Comparison of ENCODE assay signal across 7 cellular contexts in the genomic region with DNA sequence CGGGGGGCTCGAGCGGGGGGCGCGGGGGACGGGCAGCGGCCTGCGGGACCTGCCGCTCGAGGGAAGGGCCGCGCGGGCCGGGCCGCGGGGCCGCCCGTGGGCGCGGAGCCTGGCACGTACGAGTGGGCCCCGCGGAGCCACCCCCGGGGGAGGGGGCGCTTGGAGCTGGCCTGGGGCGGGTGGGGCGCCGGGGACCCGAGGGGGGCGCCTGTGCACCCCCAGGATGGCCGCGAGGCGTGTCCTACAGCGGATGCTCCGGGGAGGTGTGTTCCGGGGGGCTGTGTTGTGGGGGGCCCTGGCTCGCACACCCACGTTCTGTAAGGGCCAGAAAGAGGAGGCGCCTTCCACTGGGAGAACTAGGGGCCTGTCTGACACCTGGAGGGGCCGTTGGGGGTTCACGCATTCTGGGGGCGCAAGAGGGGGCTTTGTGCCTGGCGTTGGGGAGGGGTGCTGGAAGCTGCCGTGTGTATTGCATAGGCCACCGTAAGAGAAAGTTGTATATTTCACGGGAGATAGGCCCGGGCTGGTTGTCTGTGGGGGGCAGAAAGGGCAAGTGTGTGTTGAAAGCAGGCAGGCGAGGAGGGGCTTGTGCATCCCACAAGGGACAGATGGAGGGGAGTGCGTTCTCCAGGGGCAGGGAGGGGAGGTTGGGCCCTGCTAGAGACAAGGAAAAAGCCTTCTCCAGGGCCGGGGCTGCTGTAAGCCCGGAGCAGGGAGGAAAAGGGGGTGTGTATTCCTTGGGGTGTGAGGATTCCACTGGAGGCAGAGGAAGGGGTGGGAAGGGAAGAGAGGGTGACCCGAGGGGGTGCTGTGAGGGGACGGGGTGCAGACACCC. TPM values are rescaled to one million over a fixed set of nuclear protein-coding genes. Genes with fewer than 3 reads are reported as not detected.
DNase-seq lines count a peak whose midpoint lies in the region; ATAC-seq, FAIRE-seq and TF ChIP-seq lines count a peak whose summit lies in the region.

No MANE protein-coding gene starts in this region.

- no peak for TF ChIP-seq POLR2A in GM12891 (IDR thresholded peaks at IDR 0.05; ENCODE audit: low read depth, low read length)
- no peak for TF ChIP-seq POLR2A in stomach (IDR thresholded peaks at IDR 0.05)

- intact Hi-C loops in activated CD4-positive, alpha-beta memory T cell treated with anti-CD3 and anti-CD28 coated beads for 36 hours (cut with micrococcal nuclease) = no loop called here
- intact Hi-C loops in stomach (cut with DNase I; ENCODE audit: low total_unique reads) = no loop called here

- ATAC-seq in HG03025 (IDR thresholded peaks at IDR 0.05; ENCODE audit: low FRiP score, unreplicated experiment) (peak; percentile 13), GM19397 (IDR thresholded peaks at IDR 0.05; ENCODE audit: unreplicated experiment) (no peak), HG03139 (IDR thresholded peaks at IDR 0.05; ENCODE audit: unreplicated experiment) (no peak)

- peaks cover 11% of the 10 kb centered on the region for H3K27me3 ChIP-seq in iPS-18a (ENCODE audit: control insufficient read depth, insufficient read depth, low read length)
- peaks cover 0 to 20% (median 5%) of the 10 kb centered on the region in 3 donors for H3K27me3 ChIP-seq in stomach

- no peaks in the 10 kb centered on the region for H3K36me3 ChIP-seq in iPS-18a (ENCODE audit: control insufficient read depth, low read depth, low read length)
- H3K36me3 ChIP-seq in stomach = no peaks in the 10 kb centered on the region

- no peak for DNase-seq in GM12891 (ENCODE audit: insufficient read length, low spot score)
- no peak for DNase-seq in activated CD4-positive, alpha-beta memory T cell treated with anti-CD3 and anti-CD28 coated beads for 36 hours
- DNase-seq in stomach = no peak

- WGBS in stomach, 5 donors = 1 to 4% (median 3%) methylated on average over 14 to 54 of the region's 54 CpGs

- H3K9ac ChIP-seq in iPS-18a (ENCODE audit: low read length) = no peak overlapping the region

- CTCF ChIA-PET in activated CD4-positive, alpha-beta memory T cell treated with anti-CD3 and anti-CD28 coated beads for 36 hours (lab: Charles Lee) = interaction anchor here (0.6 to 3.4 kb wide), 17 partner anchors 9 to 181 kb away, joined by 3 to 29 read pairs (median 4); a partner anchor contains a TSS

- H3K27me3 Mint-ChIP-seq in activated CD4-positive, alpha-beta memory T cell treated with anti-CD3 and anti-CD28 coated beads for 36 hours = peaks cover 31% of the 10 kb centered on the region

- peaks cover under 1% of the 10 kb centered on the region for H3K9me3 Mint-ChIP-seq in activated CD4-positive, alpha-beta memory T cell treated with anti-CD3 and anti-CD28 coated beads for 36 hours

- H3K9me3 ChIP-seq in iPS-18a (ENCODE audit: control insufficient read depth, low read depth, low read length) (no peaks in the 10 kb centered on the region), stomach (peaks cover 0 to 2% (median under 1%) of the 10 kb centered on the region in 4 donors)

- TF ChIP-seq CTCF in stomach (IDR thresholded peaks at IDR 0.05) = no peak

- H3K27ac Mint-ChIP-seq in activated CD4-positive, alpha-beta memory T cell treated with anti-CD3 and anti-CD28 coated beads for 36 hours = no peak overlapping the region

- H3K4me3 ChIP-seq in iPS-18a (ENCODE audit: low read length) = peak overlapping the region; percentile 49
- H3K4me3 ChIP-seq in stomach = peak overlapping the region; percentile 64 to 85 (median 66)

- TF ChIP-seq EP300 in stomach (IDR thresholded peaks at IDR 0.05) = no peak

- H3K36me3 Mint-ChIP-seq in activated CD4-positive, alpha-beta memory T cell treated with anti-CD3 and anti-CD28 coated beads for 36 hours = no peaks in the 10 kb centered on the region

- POLR2A ChIA-PET in activated CD4-positive, alpha-beta memory T cell treated with anti-CD3 and anti-CD28 coated beads for 36 hours (lab: Charles Lee) = no interaction called here

- peaks cover 3% of the 10 kb centered on the region for H3K4me1 Mint-ChIP-seq in activated CD4-positive, alpha-beta memory T cell treated with anti-CD3 and anti-CD28 coated beads for 36 hours (ENCODE audit: low read depth)

- H3K4me1 ChIP-seq in iPS-18a (ENCODE audit: control insufficient read depth, low read depth, low read length) (peaks cover 3% of the 10 kb centered on the region), stomach (peaks cover 18 to 27% (median 22%) of the 10 kb centered on the region in 4 donors)

- peak; percentile 52 for FAIRE-seq in GM12891 (lab: Jason Lieb, UNC)

- peak overlapping the region; percentile 26 for H3K4me3 Mint-ChIP-seq in activated CD4-positive, alpha-beta memory T cell treated with anti-CD3 and anti-CD28 coated beads for 36 hours

- H3K27ac ChIP-seq in iPS-18a (ENCODE audit: low read length) = no peak overlapping the region
- H3K27ac ChIP-seq in stomach = peak overlapping the region in 2 of 5 donors; percentile 67 to 77

TF ChIP-seq in GM12891, 5 proteins besides CTCF, POLR2A, EP300 and RAD21:
- TF ChIP-seq SPI1 (IDR thresholded peaks at IDR 0.05; ENCODE audit: low read depth, low read length) (no peak), POLR2AphosphoS5 (IDR thresholded peaks at IDR 0.05; ENCODE audit: low read depth, low read length) (no peak), PAX5 (IDR thresholded peaks at IDR 0.05; ENCODE audit: insufficient read depth, low read length, severe bottlenecking) (no peak), TAF1 (IDR thresholded peaks at IDR 0.05; ENCODE audit: low read depth, low read length) (no peak), POU2F2 (IDR thresholded peaks at IDR 0.05; ENCODE audit: low read depth, low read length) (no peak)

RNA-seq across cellular contexts. Expression of a gene that starts 0.7 kb away (rescaled TPM):
- 0.26 TPM for polyA plus RNA-seq in GM12891 (2012; ENCODE audit: low read depth, missing spikeins)
- total RNA-seq in activated CD4-positive, alpha-beta memory T cell treated with anti-CD3 and anti-CD28 coated beads for 36 hours = under 1 TPM; 0.22 to 0.26 TPM
- total RNA-seq in stomach = under 1 TPM in 1 of 5 donors, not detected in 4; 0.55 TPM
- 1 to 10 TPM; 2.2 to 2.4 (median 2.3) TPM for polyA plus RNA-seq in stomach

RNA-seq across cellular contexts. Expression of a gene that starts 14.9 kb away (rescaled TPM):
- 10.7 TPM for polyA plus RNA-seq in GM12891 (2012; ENCODE audit: low read depth, missing spikeins)
- total RNA-seq in activated CD4-positive, alpha-beta memory T cell treated with anti-CD3 and anti-CD28 coated beads for 36 hours = 1 to 10 TPM; 6.1 to 6.3 TPM
- 10 to 100 TPM in 1 of 5 donors, 1 to 10 TPM in 3, not detected in 1; 1.2 to 11.3 (median 3.2) TPM for total RNA-seq in stomach
- 1 to 10 TPM; 5.7 to 8.2 (median 8.0) TPM for polyA plus RNA-seq in stomach

RNA-seq across cellular contexts. Expression of a gene that starts 15.1 kb away (rescaled TPM):
- 79.8 TPM for polyA plus RNA-seq in GM12891 (2012; ENCODE audit: low read depth, missing spikeins)
- 10 to 100 TPM; 92.0 to 94.0 TPM for total RNA-seq in activated CD4-positive, alpha-beta memory T cell treated with anti-CD3 and anti-CD28 coated beads for 36 hours
- total RNA-seq in stomach = 10 to 100 TPM; 17.4 to 60.4 (median 34.5) TPM
- 10 to 100 TPM; 36.7 to 71.9 (median 55.8) TPM for polyA plus RNA-seq in stomach

RNA-seq across cellular contexts. Expression of a gene that starts 44.0 kb away (rescaled TPM):
- polyA plus RNA-seq in GM12891 (2012; ENCODE audit: low read depth, missing spikeins) = not detected
- total RNA-seq in activated CD4-positive, alpha-beta memory T cell treated with anti-CD3 and anti-CD28 coated beads for 36 hours = not detected
- 100 to 1,000 TPM in 1 of 5 donors, 10 to 100 TPM in 3, 1 to 10 TPM in 1; 4.4 to 102 (median 16.1) TPM for total RNA-seq in stomach
- 1 to 10 TPM; 2.4 to 3.1 (median 2.6) TPM for polyA plus RNA-seq in stomach

RNA-seq across cellular contexts. Expression of a gene that starts 51.1 kb away (rescaled TPM):
- 1.1 TPM for polyA plus RNA-seq in GM12891 (2012; ENCODE audit: low read depth, missing spikeins)
- 10 to 100 TPM; 31.8 to 39.2 TPM for total RNA-seq in activated CD4-positive, alpha-beta memory T cell treated with anti-CD3 and anti-CD28 coated beads for 36 hours
- total RNA-seq in stomach = 10 to 100 TPM in 2 of 5 donors, 1 to 10 TPM in 2, not detected in 1; 3.9 to 57.2 (median 11.6) TPM
- polyA plus RNA-seq in stomach = 1 to 10 TPM; 1.1 to 8.1 (median 4.2) TPM
